In genomic region chr2:96345868-96346452, GRCh38 we compare ENCODE assay signal across 1 cellular context.
TF ChIP-seq lines count a peak whose summit lies in the region.

No MANE protein-coding gene starts in this region.

TF ChIP-seq in HepG2, 621 proteins besides CTCF, POLR2A, EP300 and RAD21:
- no peak for TF ChIP-seq TCF7 (IDR thresholded peaks at IDR 0.05; ENCODE audit: low read depth)
- peak; percentile 91 for TF ChIP-seq MAFF (IDR thresholded peaks at IDR 0.05; ENCODE audit: low read depth, low read length)
- TF ChIP-seq MAFK (conservative IDR thresholded peaks at IDR 0.05 in 1 of 2, IDR thresholded peaks at IDR 0.05 in 1 of 2; ENCODE audit: low read length in 2 of 2), result peak; percentile 90 to 93
- TF ChIP-seq HCFC1 (IDR thresholded peaks at IDR 0.05; ENCODE audit: low read depth, low read length), result no peak
TF ChIP-seq in HepG2: peak in this region for 2.
